Comparison of ENCODE assay signal across 27 cellular contexts in the genomic region with DNA sequence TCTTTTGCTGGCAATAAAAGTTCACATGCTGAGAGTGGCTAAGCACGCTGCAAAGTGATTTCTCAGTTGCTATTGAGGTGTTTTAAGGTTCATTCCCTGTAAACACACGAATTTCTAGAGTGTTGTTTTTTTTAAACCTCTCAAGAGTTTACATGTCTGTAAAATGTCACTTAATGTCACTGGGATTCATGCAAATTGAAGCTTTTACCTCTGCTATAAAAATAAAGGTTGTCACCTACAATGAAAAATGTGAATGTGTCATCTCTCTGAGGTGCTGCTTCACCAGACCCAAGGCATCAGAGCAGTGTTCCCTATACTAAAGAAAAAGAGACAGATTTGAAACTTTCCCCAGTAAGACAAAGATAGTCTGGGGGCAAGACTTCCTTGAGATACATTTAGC.
DNase-seq lines count a peak whose midpoint lies in the region; TF ChIP-seq lines count a peak whose summit lies in the region.
"Had no signal": no experiment of that assay in that cellular context is flagged by ENCODE, and none has a peak within 500 bp of the region (broad histone marks: within the 10 kb centered on the region; RNA-seq: fewer than 3 reads in every experiment).

No MANE protein-coding gene starts in this region.

- H3K4me3 ChIP-seq in neural cell (ENCODE audit: low read length): peak overlapping the region; percentile 4
- no peak overlapping the region for H3K4me3 ChIP-seq in foreskin fibroblast (ENCODE audit: low read depth in 1 of 2, low read length in 2 of 2)
- H3K4me3 ChIP-seq: A549; BLaER1; BLaER1 treated with 17β-estradiol and CSF1 and Interleukin-3, amounts not matched to agents 10 nM and 100 nM had no signal

- peak; percentile 99 for TF ChIP-seq EP300 in neural cell (conservative IDR thresholded peaks at IDR 0.05; ENCODE audit: poor library complexity, severe bottlenecking)

- no peaks in the 10 kb centered on the region for H3K27me3 ChIP-seq in neural cell (ENCODE audit: insufficient read depth, low read depth, low read length)
- H3K27me3 ChIP-seq: BE2C; BLaER1; BLaER1 treated with 17β-estradiol and CSF1 and Interleukin-3, amounts not matched to agents 10 nM and 100 nM had no signal

- TF ChIP-seq CTCF in neural cell (IDR thresholded peaks at IDR 0.05; ENCODE audit: poor library complexity, severe bottlenecking) (no peak), foreskin fibroblast (IDR thresholded peaks at IDR 0.05; ENCODE audit: low read depth, low read length) (no peak)

- no peaks in the 10 kb centered on the region for H3K36me3 ChIP-seq in neural cell (ENCODE audit: insufficient read depth, low read length)
- H3K36me3 ChIP-seq: BE2C; BLaER1; BLaER1 treated with 17β-estradiol and CSF1 and Interleukin-3, amounts not matched to agents 10 nM and 100 nM had no signal

- no peaks in the 10 kb centered on the region for H3F3A ChIP-seq in neural cell (ENCODE audit: insufficient read depth, low read length, poor library complexity, severe bottlenecking)

- H3K9ac ChIP-seq in neural cell (ENCODE audit: low read length): peak overlapping the region; percentile 25
- H3K9ac ChIP-seq: BLaER1; BLaER1 treated with 17β-estradiol and CSF1 and Interleukin-3, amounts not matched to agents 10 nM and 100 nM had no signal

- peak; percentile 45 for TF ChIP-seq RAD21 in neural cell (conservative IDR thresholded peaks at IDR 0.05)

- no peak overlapping the region for H2AFZ ChIP-seq in neural cell (ENCODE audit: low read depth, low read length)

- H4K20me1 ChIP-seq in neural cell (ENCODE audit: insufficient read depth): no peaks in the 10 kb centered on the region
- H4K20me1 ChIP-seq: BLaER1; BLaER1 treated with 17β-estradiol and CSF1 and Interleukin-3, amounts not matched to agents 10 nM and 100 nM had no signal

- H3K4me2 ChIP-seq in neural cell (ENCODE audit: low read length): peak overlapping the region; percentile 59
- H3K4me2 ChIP-seq: A549; BLaER1; BLaER1 treated with 17β-estradiol and CSF1 and Interleukin-3, amounts not matched to agents 10 nM and 100 nM had no signal

- no peak for DNase-seq in foreskin fibroblast
- DNase-seq: 8988T; ACHN; AML-193; BE2C; C1 segment of cervical spinal cord; Caco-2; Calu3; CD4-positive, alpha-beta memory T cell; CD4-positive, alpha-beta T cell; CD4-positive, CD25-positive, alpha-beta regulatory T cell; CD8-positive, alpha-beta memory T cell; CD8-positive, alpha-beta T cell; COR-L47; DMS 273 treated with DMSO at 0.1 percent for 48 hours; DMS153; DMS53; DMS79; DMS79 treated with DMSO at 0.1 percent for 48 hours; DND-41; EL had no signal

- H3K9me2 ChIP-seq in neural cell (ENCODE audit: insufficient read depth, low read length): no peaks in the 10 kb centered on the region

- peak overlapping the region; percentile 82 for H3K27ac ChIP-seq in neural cell (ENCODE audit: low read length)
- H3K27ac ChIP-seq: 22Rv1; A549; BLaER1; BLaER1 treated with 17β-estradiol and CSF1 and Interleukin-3, amounts not matched to agents 10 nM and 100 nM; C4-2B had no signal

- H3K9me3 ChIP-seq in neural cell (ENCODE audit: low read length): no peaks in the 10 kb centered on the region
- H3K9me3 ChIP-seq: A549; BE2C; BLaER1; BLaER1 treated with 17β-estradiol and CSF1 and Interleukin-3, amounts not matched to agents 10 nM and 100 nM; Caco-2 had no signal

- no peaks in the 10 kb centered on the region for H3K79me2 ChIP-seq in neural cell (replicated peaks; ENCODE audit: insufficient read depth, low read length)

TF ChIP-seq in neural cell, 6 proteins besides CTCF, POLR2A, EP300 and RAD21:
- no peak for TF ChIP-seq TAF1 (IDR thresholded peaks at IDR 0.05; ENCODE audit: low read depth)
- TF ChIP-seq POLR2AphosphoS5 (IDR thresholded peaks at IDR 0.05): peak; percentile 75
- TF ChIP-seq, protein P1, sequence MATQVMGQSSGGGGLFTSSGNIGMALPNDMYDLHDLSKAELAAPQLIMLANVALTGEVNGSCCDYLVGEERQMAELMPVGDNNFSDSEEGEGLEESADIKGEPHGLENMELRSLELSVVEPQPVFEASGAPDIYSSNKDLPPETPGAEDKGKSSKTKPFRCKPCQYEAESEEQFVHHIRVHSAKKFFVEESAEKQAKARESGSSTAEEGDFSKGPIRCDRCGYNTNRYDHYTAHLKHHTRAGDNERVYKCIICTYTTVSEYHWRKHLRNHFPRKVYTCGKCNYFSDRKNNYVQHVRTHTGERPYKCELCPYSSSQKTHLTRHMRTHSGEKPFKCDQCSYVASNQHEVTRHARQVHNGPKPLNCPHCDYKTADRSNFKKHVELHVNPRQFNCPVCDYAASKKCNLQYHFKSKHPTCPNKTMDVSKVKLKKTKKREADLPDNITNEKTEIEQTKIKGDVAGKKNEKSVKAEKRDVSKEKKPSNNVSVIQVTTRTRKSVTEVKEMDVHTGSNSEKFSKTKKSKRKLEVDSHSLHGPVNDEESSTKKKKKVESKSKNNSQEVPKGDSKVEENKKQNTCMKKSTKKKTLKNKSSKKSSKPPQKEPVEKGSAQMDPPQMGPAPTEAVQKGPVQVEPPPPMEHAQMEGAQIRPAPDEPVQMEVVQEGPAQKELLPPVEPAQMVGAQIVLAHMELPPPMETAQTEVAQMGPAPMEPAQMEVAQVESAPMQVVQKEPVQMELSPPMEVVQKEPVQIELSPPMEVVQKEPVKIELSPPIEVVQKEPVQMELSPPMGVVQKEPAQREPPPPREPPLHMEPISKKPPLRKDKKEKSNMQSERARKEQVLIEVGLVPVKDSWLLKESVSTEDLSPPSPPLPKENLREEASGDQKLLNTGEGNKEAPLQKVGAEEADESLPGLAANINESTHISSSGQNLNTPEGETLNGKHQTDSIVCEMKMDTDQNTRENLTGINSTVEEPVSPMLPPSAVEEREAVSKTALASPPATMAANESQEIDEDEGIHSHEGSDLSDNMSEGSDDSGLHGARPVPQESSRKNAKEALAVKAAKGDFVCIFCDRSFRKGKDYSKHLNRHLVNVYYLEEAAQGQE (IDR thresholded peaks at IDR 0.05; ENCODE audit: borderline replicate concordance): peak; percentile 55
- no peak for TF ChIP-seq EZH2 (IDR thresholded peaks at IDR 0.05; ENCODE audit: borderline replicate concordance, insufficient read depth, low read length, poor library complexity, severe bottlenecking)
- TF ChIP-seq SMC3 (conservative IDR thresholded peaks at IDR 0.05; ENCODE audit: poor library complexity): no peak
- peak; percentile 48 for TF ChIP-seq MXI1 (conservative IDR thresholded peaks at IDR 0.05; ENCODE audit: poor library complexity, severe bottlenecking)
